1 cellular context compared by ENCODE assay signal in genomic region chr1:11284784-11285183, GRCh38.
TF ChIP-seq lines count a peak whose summit lies in the region.

No MANE protein-coding gene starts in this region.

TF ChIP-seq in K562, 482 proteins besides CTCF, POLR2A, EP300 and RAD21 (continued from another document):
- TF ChIP-seq THRB (CRISPR knock-in tag; conservative IDR thresholded peaks at IDR 0.05), result 0 out of 2 replicates have a peak, but pooled peaks have one; percentile 45
- no peak for TF ChIP-seq HNRNPLL (IDR thresholded peaks at IDR 0.05; ENCODE audit: low read depth, low read length, poor library complexity, severe bottlenecking)
